19 cellular contexts compared by ENCODE assay signal in the genomic region with DNA sequence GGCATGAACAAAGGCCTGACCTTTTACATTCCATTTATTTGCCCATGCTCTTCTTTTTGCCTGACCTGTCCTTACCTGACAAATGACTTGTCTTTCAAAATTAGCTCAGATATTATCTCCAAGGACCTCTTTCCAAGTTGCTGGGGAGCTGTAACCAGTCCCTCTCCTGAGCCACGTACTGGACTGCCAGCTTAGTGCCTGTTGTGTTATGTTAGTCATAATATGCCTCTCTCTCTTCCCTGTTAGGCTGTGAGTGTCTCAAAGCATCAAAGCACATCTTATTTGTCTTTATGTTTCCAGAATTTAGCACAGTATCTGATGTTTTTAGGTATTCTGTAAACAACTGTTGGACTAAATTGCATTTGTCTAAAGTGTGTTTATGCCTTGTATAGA. TPM values are rescaled to one million over a fixed set of nuclear protein-coding genes. Genes with fewer than 3 reads are reported as not detected.
DNase-seq lines count a peak whose midpoint lies in the region; ATAC-seq lines count a peak whose summit lies in the region.
"Had no signal": no experiment of that assay in that cellular context is flagged by ENCODE, and none has a peak within 500 bp of the region (broad histone marks: within the 10 kb centered on the region; RNA-seq: fewer than 3 reads in every experiment).

No MANE protein-coding gene starts in this region.

- H3K4me3 Mint-ChIP-seq in activated naive CD4-positive, alpha-beta T cell treated with anti-CD3 and anti-CD28 coated beads for 36 hours: no peak overlapping the region
- H3K4me3 Mint-ChIP-seq in stimulated activated effector memory CD8-positive, alpha-beta T cell treated with anti-CD3 and anti-CD28 coated beads, Interleukin-12 subunit alpha, Interleukin-12 subunit beta, amount 100 ng/mL, for 72 hours: no peak overlapping the region
- H3K4me3 Mint-ChIP-seq in stimulated activated memory B cell treated with anti-CD40 and anti-IgM and Interleukin-4, amounts not matched to agents 10 μg/mL and 1 μg/mL and 100 μg/mL, for 72 hours: no peak overlapping the region
- H3K4me3 Mint-ChIP-seq: activated CD8-positive, alpha-beta memory T cell treated with anti-CD3 and anti-CD28 coated beads, Interleukin-2, amount 10 ng/mL, durations not matched to agents 7 days and 5 days; CD8-positive, alpha-beta memory T cell; dendritic cell treated with granulocyte-macrophage colony-stimulating factor and Interleukin-4, amounts not matched to agents 40 ng/mL and 50 ng/mL, for 4 days had no signal

- H3K4me1 ChIP-seq in endocrine pancreas (ENCODE audit: control insufficient read depth, insufficient read depth, low read length): peaks cover 44% of the 10 kb centered on the region
- H3K4me1 ChIP-seq: SJCRH30 had no signal

- CTCF ChIA-PET in activated naive CD4-positive, alpha-beta T cell treated with anti-CD3 and anti-CD28 coated beads for 36 hours (lab: Charles Lee): interaction anchor here (0.6 to 1.0 kb wide), 2 partner anchors 101 to 668 kb away, joined by 3 to 7 read pairs; no protein-coding TSS in a partner anchor

- peak overlapping the region; percentile 35 for H3K4me3 ChIP-seq in endocrine pancreas (ENCODE audit: control insufficient read depth, insufficient read depth, low read length)
- H3K4me3 ChIP-seq: gastrocnemius medialis, mucosa of descending colon, right lobe of liver, SJCRH30, upper lobe of left lung had no signal

- H3K9me3 Mint-ChIP-seq in activated naive CD4-positive, alpha-beta T cell treated with anti-CD3 and anti-CD28 coated beads for 36 hours: no peaks in the 10 kb centered on the region
- no peaks in the 10 kb centered on the region for H3K9me3 Mint-ChIP-seq in stimulated activated effector memory CD8-positive, alpha-beta T cell treated with anti-CD3 and anti-CD28 coated beads, Interleukin-12 subunit alpha, Interleukin-12 subunit beta, amount 100 ng/mL, for 72 hours
- no peaks in the 10 kb centered on the region for H3K9me3 Mint-ChIP-seq in stimulated activated memory B cell treated with anti-CD40 and anti-IgM and Interleukin-4, amounts not matched to agents 10 μg/mL and 1 μg/mL and 100 μg/mL, for 72 hours
- H3K9me3 Mint-ChIP-seq: CD8-positive, alpha-beta memory T cell; dendritic cell treated with granulocyte-macrophage colony-stimulating factor and Interleukin-4, amounts not matched to agents 40 ng/mL and 50 ng/mL, for 4 days had no signal

- no peaks in the 10 kb centered on the region for H3K36me3 ChIP-seq in endocrine pancreas (ENCODE audit: control insufficient read depth, insufficient read depth, low read length)

- H3K9ac ChIP-seq in endocrine pancreas (ENCODE audit: control insufficient read depth, insufficient read depth, low read length): no peak overlapping the region

- H3K9me3 ChIP-seq in endocrine pancreas (ENCODE audit: control insufficient read depth, low read length): no peaks in the 10 kb centered on the region
- H3K9me3 ChIP-seq: gastrocnemius medialis, mucosa of descending colon, right lobe of liver, SJCRH30, upper lobe of left lung had no signal

- peak overlapping the region; percentile 28 for H3K27ac Mint-ChIP-seq in activated naive CD4-positive, alpha-beta T cell treated with anti-CD3 and anti-CD28 coated beads for 36 hours
- H3K27ac Mint-ChIP-seq in stimulated activated effector memory CD8-positive, alpha-beta T cell treated with anti-CD3 and anti-CD28 coated beads, Interleukin-12 subunit alpha, Interleukin-12 subunit beta, amount 100 ng/mL, for 72 hours: peak overlapping the region; percentile 69
- H3K27ac Mint-ChIP-seq in stimulated activated memory B cell treated with anti-CD40 and anti-IgM and Interleukin-4, amounts not matched to agents 10 μg/mL and 1 μg/mL and 100 μg/mL, for 72 hours: no peak overlapping the region
- H3K27ac Mint-ChIP-seq: activated CD8-positive, alpha-beta memory T cell treated with anti-CD3 and anti-CD28 coated beads, Interleukin-2, amount 10 ng/mL, durations not matched to agents 7 days and 5 days; dendritic cell treated with granulocyte-macrophage colony-stimulating factor and Interleukin-4, amounts not matched to agents 40 ng/mL and 50 ng/mL, for 4 days had no signal

- H3K4me1 Mint-ChIP-seq in activated naive CD4-positive, alpha-beta T cell treated with anti-CD3 and anti-CD28 coated beads for 36 hours (ENCODE audit: low read depth): peaks cover 11% of the 10 kb centered on the region
- H3K4me1 Mint-ChIP-seq in stimulated activated effector memory CD8-positive, alpha-beta T cell treated with anti-CD3 and anti-CD28 coated beads, Interleukin-12 subunit alpha, Interleukin-12 subunit beta, amount 100 ng/mL, for 72 hours: peaks cover 10% of the 10 kb centered on the region
- no peaks in the 10 kb centered on the region for H3K4me1 Mint-ChIP-seq in stimulated activated memory B cell treated with anti-CD40 and anti-IgM and Interleukin-4, amounts not matched to agents 10 μg/mL and 1 μg/mL and 100 μg/mL, for 72 hours

- H3K27me3 ChIP-seq in endocrine pancreas (ENCODE audit: control insufficient read depth, insufficient read depth, low read length): no peaks in the 10 kb centered on the region
- H3K27me3 ChIP-seq: gastrocnemius medialis, right lobe of liver, SJCRH30, upper lobe of left lung had no signal

- intact Hi-C loops in activated naive CD4-positive, alpha-beta T cell treated with anti-CD3 and anti-CD28 coated beads for 36 hours (cut with micrococcal nuclease): no loop called here

- no peak for ATAC-seq in stimulated activated effector memory CD8-positive, alpha-beta T cell treated with anti-CD3 and anti-CD28 coated beads, Interleukin-12 subunit alpha, Interleukin-12 subunit beta, amount 100 ng/mL, for 72 hours
- ATAC-seq in HG03196 (IDR thresholded peaks at IDR 0.05; ENCODE audit: unreplicated experiment): no peak
- ATAC-seq in stimulated activated memory B cell treated with anti-CD40 and anti-IgM and Interleukin-4, amounts not matched to agents 10 μg/mL and 1 μg/mL and 100 μg/mL, for 72 hours: no peak
- ATAC-seq in GM18519 (IDR thresholded peaks at IDR 0.05; ENCODE audit: low FRiP score, unreplicated experiment): no peak
- ATAC-seq: activated CD8-positive, alpha-beta memory T cell treated with anti-CD3 and anti-CD28 coated beads, Interleukin-2, amount 10 ng/mL, durations not matched to agents 7 days and 5 days; gastrocnemius medialis had no signal

- peaks cover 18% of the 10 kb centered on the region for H3K36me3 Mint-ChIP-seq in activated naive CD4-positive, alpha-beta T cell treated with anti-CD3 and anti-CD28 coated beads for 36 hours (ENCODE audit: low read depth)
- peaks cover 38% of the 10 kb centered on the region for H3K36me3 Mint-ChIP-seq in stimulated activated effector memory CD8-positive, alpha-beta T cell treated with anti-CD3 and anti-CD28 coated beads, Interleukin-12 subunit alpha, Interleukin-12 subunit beta, amount 100 ng/mL, for 72 hours
- peaks cover 49% of the 10 kb centered on the region for H3K36me3 Mint-ChIP-seq in stimulated activated memory B cell treated with anti-CD40 and anti-IgM and Interleukin-4, amounts not matched to agents 10 μg/mL and 1 μg/mL and 100 μg/mL, for 72 hours

- DNase-seq in activated naive CD4-positive, alpha-beta T cell treated with anti-CD3 and anti-CD28 coated beads for 36 hours: no peak
- DNase-seq in activated naive CD4-positive, alpha-beta T cell treated with Interleukin-2 at 50 U/mL for 16 hours: no peak
- DNase-seq in NCI-H69 (lab: John Stamatoyannopoulos, UW): peak; percentile 59
- DNase-seq in stimulated activated effector memory CD8-positive, alpha-beta T cell treated with anti-CD3 and anti-CD28 coated beads, Interleukin-12 subunit alpha, Interleukin-12 subunit beta, amount 100 ng/mL, for 72 hours (ENCODE audit: low spot score in 2 of 2): no peak
- DNase-seq: activated CD8-positive, alpha-beta memory T cell treated with anti-CD3 and anti-CD28 coated beads, Interleukin-2, amount 10 ng/mL, durations not matched to agents 7 days and 5 days; activated effector memory CD4-positive, alpha-beta T cell treated with Interleukin-2 at 50 U/mL for 16 hours; CD8-positive, alpha-beta memory T cell; gastrocnemius medialis; mucosa of descending colon; right lobe of liver; SJCRH30; stimulated activated naive CD4-positive, alpha-beta T cell treated with Interleukin-2 at 50 U/mL for 16 hours; upper lobe of left lung had no signal

- H3K27me3 Mint-ChIP-seq in activated naive CD4-positive, alpha-beta T cell treated with anti-CD3 and anti-CD28 coated beads for 36 hours (ENCODE audit: low read depth): no peaks in the 10 kb centered on the region
- H3K27me3 Mint-ChIP-seq in stimulated activated memory B cell treated with anti-CD40 and anti-IgM and Interleukin-4, amounts not matched to agents 10 μg/mL and 1 μg/mL and 100 μg/mL, for 72 hours: no peaks in the 10 kb centered on the region
- H3K27me3 Mint-ChIP-seq: activated CD8-positive, alpha-beta memory T cell treated with anti-CD3 and anti-CD28 coated beads, Interleukin-2, amount 10 ng/mL, durations not matched to agents 7 days and 5 days; CD8-positive, alpha-beta memory T cell; dendritic cell treated with granulocyte-macrophage colony-stimulating factor and Interleukin-4, amounts not matched to agents 40 ng/mL and 50 ng/mL, for 4 days had no signal

RNA-seq across cellular contexts. Expression of gene PODN, which starts 13.7 kb away (rescaled TPM):
- total RNA-seq in activated naive CD4-positive, alpha-beta T cell treated with anti-CD3 and anti-CD28 coated beads for 36 hours: not detected
- total RNA-seq: A673; activated CD8-positive, alpha-beta memory T cell treated with anti-CD3 and anti-CD28 coated beads, Interleukin-2, amount 10 ng/mL, durations not matched to agents 7 days and 5 days; CD8-positive, alpha-beta memory T cell had no signal
